In genomic region chr1:28675921-28676257, GRCh38 we compare ENCODE assay signal across 28 cellular contexts. TPM values are rescaled to one million over a fixed set of nuclear protein-coding genes. Genes with fewer than 3 reads are reported as not detected.
"Had no signal": no experiment of that assay in that cellular context is flagged by ENCODE, and none has a peak within 500 bp of the region (broad histone marks: within the 10 kb centered on the region; RNA-seq: fewer than 3 reads in every experiment).

No MANE protein-coding gene starts in this region.

- H3K9ac ChIP-seq: neural progenitor cell had no signal

- H3K4me2 ChIP-seq: neural progenitor cell had no signal

- ATAC-seq: activated T-cell treated with anti-CD3 and anti-CD28 coated beads, Interleukin-2, amount 50 U/mL, for 4 hours; mucosa of descending colon; SK-N-SH treated with all-trans-retinoic acid at 6 μM for 48 hours had no signal

- H3K9me3 ChIP-seq: adrenal gland, left ventricle myocardium inferior, mucosa of descending colon, ovary, sigmoid colon, tibial nerve had no signal

- H3K36me3 Mint-ChIP-seq: naive B cell had no signal

- H2AFZ ChIP-seq: neural progenitor cell had no signal

- H3K27me3 Mint-ChIP-seq: naive B cell had no signal

- DNase-seq: activated CD4-positive, alpha-beta T cell treated with anti-CD3 and anti-CD28 coated beads, Interleukin-2, amount 50 U/mL, for 1 hour; activated CD8-positive, alpha-beta memory T cell treated with anti-CD3 and anti-CD28 coated beads, Interleukin-2, amount 50 U/mL, for 4 hours; activated effector memory CD4-positive, alpha-beta T cell treated with anti-CD3 and anti-CD28 coated beads, Interleukin-2, amount 50 U/mL, for 16 hours; activated naive CD4-positive, alpha-beta T cell treated with anti-CD3 and anti-CD28 coated beads, Interleukin-2, amount 50 U/mL, for 16 hours; activated T-cell treated with anti-CD3 and anti-CD28 coated beads, Interleukin-2, amount 50 U/mL, for 4 hours; adrenal gland; cerebellar nuclear complex; cortex of kidney; erythroblast; foreskin melanocyte; head of caudate nucleus; kidney glomerular epithelial cell; left ventricle myocardium inferior; mucosa of descending colon; naive B cell; ovary; sigmoid colon; stimulated activated CD8-positive, alpha-beta memory T cell treated with anti-CD3 and anti-CD28 coated beads, Interleukin-4, amount 100 ng/mL, for 48 hours; stimulated activated naive CD4-positive, alpha-beta T cell; substantia nigra; T-helper 1 cell; T-helper 9 cell had no signal

- H3K4me3 ChIP-seq: adrenal gland, left ventricle myocardium inferior, mucosa of descending colon, neural progenitor cell, ovary, sigmoid colon, tibial nerve had no signal

- H3K4me1 ChIP-seq: neural progenitor cell, sigmoid colon had no signal

- H3K4me3 Mint-ChIP-seq: activated T-cell treated with anti-CD3 and anti-CD28 coated beads, Interleukin-2, amount 50 U/mL, for 4 hours; naive B cell; neural progenitor cell had no signal

- H3K27ac Mint-ChIP-seq: neural progenitor cell had no signal

- H3K27me3 ChIP-seq: adrenal gland, neural progenitor cell, ovary, sigmoid colon, tibial nerve had no signal

- H3K9me3 Mint-ChIP-seq: activated T-cell treated with anti-CD3 and anti-CD28 coated beads, Interleukin-2, amount 50 U/mL, for 4 hours; naive B cell; neural progenitor cell had no signal

- H3K36me3 ChIP-seq: adrenal gland, neural progenitor cell, ovary, sigmoid colon, tibial nerve had no signal

- H3K27ac ChIP-seq: neural progenitor cell, ovary, sigmoid colon, tibial nerve had no signal

- FAIRE-seq: bronchial epithelial cell, endometrium had no signal

RNA-seq across cellular contexts. Expression of gene RNU11, which starts 27.5 kb away (rescaled TPM):
- total RNA-seq: activated T-cell treated with anti-CD3 and anti-CD28 coated beads, Interleukin-2, amount 50 U/mL, for 4 hours; adrenal gland; bronchial epithelial cell; left ventricle myocardium inferior; mammary epithelial cell; mucosa of descending colon; ovary; sigmoid colon; tibial nerve had no signal
- polyA plus RNA-seq: adrenal gland, mammary epithelial cell, ovary, sigmoid colon had no signal
